In genomic region chr14:50001146-50001998, GRCh38 we compare ENCODE assay signal across 8 cellular contexts.
DNase-seq lines count a peak whose midpoint lies in the region; ATAC-seq, FAIRE-seq and TF ChIP-seq lines count a peak whose summit lies in the region.

No MANE protein-coding gene starts in this region.

- H2AFZ ChIP-seq in hepatocyte = no peak overlapping the region

- H3K27ac ChIP-seq in hepatocyte = peak overlapping the region; percentile 98

- H3K4me1 ChIP-seq in hepatocyte (ENCODE audit: insufficient read depth) = peaks cover 48% of the 10 kb centered on the region

- ATAC-seq in HG03066 (IDR thresholded peaks at IDR 0.05; ENCODE audit: low read depth, unreplicated experiment) = peak; percentile 29
- no peak for ATAC-seq in HG03097 (IDR thresholded peaks at IDR 0.05; ENCODE audit: low FRiP score, unreplicated experiment)
- ATAC-seq in HG02884 (IDR thresholded peaks at IDR 0.05; ENCODE audit: unreplicated experiment) = no peak

- no peaks in the 10 kb centered on the region for H3K9me2 ChIP-seq in hepatocyte (replicated peaks; ENCODE audit: insufficient read depth)

- H3K9me3 Mint-ChIP-seq in activated naive CD4-positive, alpha-beta T cell treated with anti-CD3 and anti-CD28 coated beads, Interleukin-2, amount 10 ng/mL, durations not matched to agents 7 days and 5 days = no peaks in the 10 kb centered on the region

- H3K27ac Mint-ChIP-seq in activated naive CD4-positive, alpha-beta T cell treated with anti-CD3 and anti-CD28 coated beads, Interleukin-2, amount 10 ng/mL, durations not matched to agents 7 days and 5 days = peak overlapping the region; percentile 98

- H3K27me3 ChIP-seq in hepatocyte = no peaks in the 10 kb centered on the region

- H3K27me3 Mint-ChIP-seq in activated naive CD4-positive, alpha-beta T cell treated with anti-CD3 and anti-CD28 coated beads, Interleukin-2, amount 10 ng/mL, durations not matched to agents 7 days and 5 days = no peaks in the 10 kb centered on the region

- peak overlapping the region; percentile 78 for H3K4me3 Mint-ChIP-seq in activated naive CD4-positive, alpha-beta T cell treated with anti-CD3 and anti-CD28 coated beads, Interleukin-2, amount 10 ng/mL, durations not matched to agents 7 days and 5 days

- H3K36me3 Mint-ChIP-seq in activated naive CD4-positive, alpha-beta T cell treated with anti-CD3 and anti-CD28 coated beads, Interleukin-2, amount 10 ng/mL, durations not matched to agents 7 days and 5 days = peaks cover 21% of the 10 kb centered on the region

- WGBS in hepatocyte (ENCODE audit: low lambda C conversion rate, missing lambda C conversion rate) = 28% methylated on average over 15 of the region's 23 CpGs

- H3K4me3 ChIP-seq in hepatocyte = no peak overlapping the region

- CTCF ChIA-PET in activated naive CD4-positive, alpha-beta T cell treated with anti-CD3 and anti-CD28 coated beads, Interleukin-2, amount 10 ng/mL, durations not matched to agents 7 days and 5 days (lab: Charles Lee) = interaction anchor here (1.0 to 6.4 kb wide), 22 partner anchors 25 to 149 kb away, joined by 3 to 50 read pairs (median 6); partner anchors contain the start of genes ARF6 and NEMF

- no peaks in the 10 kb centered on the region for H3K9me3 ChIP-seq in hepatocyte (ENCODE audit: low read depth)

- H3K36me3 ChIP-seq in hepatocyte (replicated peaks; ENCODE audit: insufficient read depth, low read depth) = no peaks in the 10 kb centered on the region

- peaks cover 82% of the 10 kb centered on the region for H3K4me1 Mint-ChIP-seq in activated naive CD4-positive, alpha-beta T cell treated with anti-CD3 and anti-CD28 coated beads, Interleukin-2, amount 10 ng/mL, durations not matched to agents 7 days and 5 days

- peak overlapping the region; percentile 87 for H3K4me2 ChIP-seq in hepatocyte

- peak; percentile 85 for FAIRE-seq in GM12892 (lab: Jason Lieb, UNC)

- H4K20me1 ChIP-seq in hepatocyte (ENCODE audit: insufficient read depth, poor library complexity, severe bottlenecking) = no peaks in the 10 kb centered on the region

- no peak for TF ChIP-seq CTCF in hepatocyte (IDR thresholded peaks at IDR 0.05; ENCODE audit: poor library complexity)

- no peaks in the 10 kb centered on the region for H3K79me2 ChIP-seq in hepatocyte

- peak; percentile 50 for DNase-seq in GM12892 (ENCODE audit: insufficient read length)
- DNase-seq in RPMI8226 = peak; percentile 83
- DNase-seq in activated naive CD4-positive, alpha-beta T cell treated with anti-CD3 and anti-CD28 coated beads, Interleukin-2, amount 10 ng/mL, durations not matched to agents 7 days and 5 days = peak; percentile 75
- DNase-seq in hepatocyte (ENCODE audit: low spot score) = peak; percentile 79
- peak; percentile 78 for DNase-seq in stimulated activated CD4-positive, alpha-beta T cell treated with anti-CD3 and anti-CD28 coated beads, Interleukin-15, amount 100 ng/mL, for 24 hours

- peak; percentile 71 for TF ChIP-seq POLR2A in GM12892 (IDR thresholded peaks at IDR 0.05; ENCODE audit: low read depth, low read length)
